15 cellular contexts compared by ENCODE assay signal in genomic region chr12:94184995-94185711, GRCh38. TPM values are rescaled to one million over a fixed set of nuclear protein-coding genes. Genes with fewer than 3 reads are reported as not detected.
"Had no signal": no experiment of that assay in that cellular context is flagged by ENCODE, and none has a peak within 500 bp of the region (broad histone marks: within the 10 kb centered on the region; RNA-seq: fewer than 3 reads in every experiment).

No MANE protein-coding gene starts in this region.

- H3K9me3 Mint-ChIP-seq: activated CD8-positive, alpha-beta T cell treated with anti-CD3 and anti-CD28 coated beads for 36 hours; neural crest cell had no signal

- ATAC-seq: activated CD8-positive, alpha-beta T cell treated with anti-CD3 and anti-CD28 coated beads for 36 hours; gastrocnemius medialis; heart right ventricle; left ventricle myocardium superior had no signal

- H3K27me3 Mint-ChIP-seq: activated CD8-positive, alpha-beta T cell treated with anti-CD3 and anti-CD28 coated beads for 36 hours had no signal

- DNase-seq: activated CD8-positive, alpha-beta T cell treated with anti-CD3 and anti-CD28 coated beads for 36 hours; activated naive CD4-positive, alpha-beta T cell; gastrocnemius medialis; heart right ventricle; left ventricle myocardium superior; mesendoderm; pancreas; stomach; T-helper 9 cell had no signal

- H3K4me3 ChIP-seq: cardiac muscle cell, gastrocnemius medialis, heart right ventricle, pancreas, skin epidermis, stomach, thoracic aorta had no signal

- H3K27ac Mint-ChIP-seq: activated CD8-positive, alpha-beta T cell treated with anti-CD3 and anti-CD28 coated beads for 36 hours; activated T-helper 1 cell treated with anti-CD3 and anti-CD28 coated beads, Interleukin-12 subunit alpha, Interleukin-12 subunit beta, Interleukin-2, Interleukin-4 antibody, amounts not matched to agents 30 ng/mL and 10 ng/mL and 1 ng/mL, durations not matched to agents 14 hours and 24 hours and 36 hours had no signal

- H3K4me3 Mint-ChIP-seq: activated CD8-positive, alpha-beta T cell treated with anti-CD3 and anti-CD28 coated beads for 36 hours; activated T-helper 1 cell treated with anti-CD3 and anti-CD28 coated beads, Interleukin-12 subunit alpha, Interleukin-12 subunit beta, Interleukin-2, Interleukin-4 antibody, amounts not matched to agents 30 ng/mL and 10 ng/mL and 1 ng/mL, durations not matched to agents 14 hours and 24 hours and 36 hours; neural crest cell had no signal

RNA-seq across cellular contexts. Expression of gene PLXNC1, which starts 36.8 kb away (rescaled TPM):
- polyA plus RNA-seq: endothelial cell of umbilical vein had no signal
